Comparison of ENCODE assay signal across 1 cellular context in genomic region chr3:159866201-159866746, GRCh38.
A peak's percentile ranks its signal among the peaks of the same experiment; 100 is the strongest.
TF ChIP-seq lines count a peak whose summit lies in the region.

No MANE protein-coding gene starts in this region.

TF ChIP-seq in HEK293, 187 proteins besides CTCF, POLR2A, EP300 and RAD21 (continued from another document):
- TF ChIP-seq ZBTB49 (tag by site-specific recombination; IDR thresholded peaks at IDR 0.05; ENCODE audit: low read depth) = no peak
- TF ChIP-seq ZNF366 (tag by site-specific recombination; conservative IDR thresholded peaks at IDR 0.05) = peak; percentile 83
- no peak for TF ChIP-seq ZNF274 (IDR thresholded peaks at IDR 0.05; ENCODE audit: low read length)
- no peak for TF ChIP-seq ZNF274 (tag by site-specific recombination; IDR thresholded peaks at IDR 0.05; ENCODE audit: borderline replicate concordance)
- peak; percentile 30; the same call in 1 of the 2 replicates for TF ChIP-seq PATZ1 (tag by site-specific recombination; IDR thresholded peaks at IDR 0.05)
- peak; percentile 86 for TF ChIP-seq FEZF1 (tag by site-specific recombination; IDR thresholded peaks at IDR 0.05)
- peak; percentile 71 for TF ChIP-seq GLIS1 (tag by site-specific recombination; IDR thresholded peaks at IDR 0.05)
- no peak for TF ChIP-seq ZNF768 (tag by site-specific recombination; IDR thresholded peaks at IDR 0.05)
- no peak for TF ChIP-seq PRDM1 (tag by site-specific recombination; IDR thresholded peaks at IDR 0.05)
- no peak for TF ChIP-seq ZNF354C (tag by site-specific recombination; IDR thresholded peaks at IDR 0.05; ENCODE audit: borderline replicate concordance, low read depth)
- TF ChIP-seq PRDM4 (tag by site-specific recombination; IDR thresholded peaks at IDR 0.05) = peak; percentile 85
- no peak for TF ChIP-seq PBX3 (CRISPR knock-in tag; IDR thresholded peaks at IDR 0.05)
- no peak for TF ChIP-seq ZBTB10 (tag by site-specific recombination; IDR thresholded peaks at IDR 0.05)
- TF ChIP-seq MEIS1 (CRISPR knock-in tag; IDR thresholded peaks at IDR 0.05; ENCODE audit: borderline replicate concordance) = no peak
- TF ChIP-seq ZNF48 (tag by site-specific recombination; IDR thresholded peaks at IDR 0.05) = no peak
- TF ChIP-seq ZNF114 (tag by site-specific recombination; IDR thresholded peaks at IDR 0.05) = no peak
- TF ChIP-seq ZFP37 (tag by site-specific recombination; IDR thresholded peaks at IDR 0.05) = no peak
- TF ChIP-seq ZNF10 (tag by site-specific recombination; IDR thresholded peaks at IDR 0.05) = no peak
- TF ChIP-seq ZNF473 (tag by site-specific recombination; IDR thresholded peaks at IDR 0.05) = no peak
- TF ChIP-seq GFI1B (tag by site-specific recombination; IDR thresholded peaks at IDR 0.05) = peak; percentile 88
- TF ChIP-seq ZNF701 (tag by site-specific recombination; IDR thresholded peaks at IDR 0.05) = no peak
- TF ChIP-seq ZNF785 (tag by site-specific recombination; IDR thresholded peaks at IDR 0.05) = no peak
- peak; percentile 39; the same call in 1 of the 2 replicates for TF ChIP-seq ZNF398 (tag by site-specific recombination; IDR thresholded peaks at IDR 0.05)
